ENCODE assay signal across 6 cellular contexts in genomic region chr19:6400062-6400944, GRCh38. TPM values are rescaled to one million over a fixed set of nuclear protein-coding genes. Genes with fewer than 3 reads are reported as not detected.
DNase-seq lines count a peak whose midpoint lies in the region; ATAC-seq, FAIRE-seq and TF ChIP-seq lines count a peak whose summit lies in the region.
"Not testable (repeated sequence)": the region's sequence is repeated elsewhere in the genome, so short reads cannot be mapped to it uniquely, and the experiment has no call there.
"Had no signal": no experiment of that assay in that cellular context is flagged by ENCODE, and none has a peak within 500 bp of the region (broad histone marks: within the 10 kb centered on the region; RNA-seq: fewer than 3 reads in every experiment).

No MANE protein-coding gene starts in this region.

- H3K4me1 ChIP-seq in Caco-2 (peaks cover 27% of the 10 kb centered on the region), K562 (replicated peaks in 1 of 2; ENCODE audit: control insufficient read depth in 2 of 2, insufficient read depth in 2 of 2, low read length in 2 of 2) (peaks cover 0 to 13% of the 10 kb centered on the region in 2 experiments; a peak in 3 of 5 replicates)
- H3K4me1 ChIP-seq in Karpas-422 (ENCODE audit: low read length); neural progenitor cell: not testable (repeated sequence)

- BruUV-seq in Caco-2 (replicated peaks; lab: Mats Ljungman, UMichigan); K562 (replicated peaks; lab: Mats Ljungman, UMichigan): not testable (repeated sequence)

- peak overlapping the region; percentile 10 for H3K27ac Mint-ChIP-seq in Caco-2 (ENCODE audit: unreplicated experiment)
- H3K27ac Mint-ChIP-seq in neural progenitor cell, result peak overlapping the region; percentile 98

- H3K27me3 ChIP-seq in Caco-2 (replicated peaks; ENCODE audit: control insufficient read depth, insufficient read depth, low read length); Karpas-422 (ENCODE audit: low read length); K562 (ENCODE audit: control insufficient read depth in 2 of 2, insufficient read depth in 2 of 2, low read length in 2 of 2); neural progenitor cell: not testable (repeated sequence)

- DNase-seq in Caco-2; K562 (ENCODE audit: extremely low read depth in 1 of 4, low spot score in 3 of 4); neural progenitor cell (ENCODE audit: low spot score): not testable (repeated sequence)
- DNase-seq in Karpas-422 (peak; percentile 41), Right ventricle myocardium inferior (ENCODE audit: missing footprints) (peak; percentile 15)

- CTCF ChIA-PET in Caco-2 (lab: Charles Lee); K562 (lab: Yijun Ruan, JAX; ENCODE audit: low intra/inter-chr PET ratio): not testable (repeated sequence)

- H3K4me1 Mint-ChIP-seq in Caco-2 (ENCODE audit: low read depth, unreplicated experiment), result not testable (repeated sequence)
- H3K4me1 Mint-ChIP-seq in neural progenitor cell, result peaks cover 20% of the 10 kb centered on the region

- POLR2A ChIA-PET in Caco-2 (lab: Charles Lee), result not testable (repeated sequence)
- POLR2A ChIA-PET in K562 (lab: Yijun Ruan, JAX), result interaction anchor here (1.0 kb wide), 1 partner anchor 24 kb away, joined by 3 read pairs; the partner anchor contains the start of gene KHSRP

- H3K9ac ChIP-seq in Karpas-422 (ENCODE audit: low read length); neural progenitor cell: not testable (repeated sequence)
- H3K9ac ChIP-seq in K562 (ENCODE audit: insufficient read depth in 1 of 2, low read depth in 2 of 2, low read length in 2 of 2), result peak overlapping the region in 1 of 2 experiments; percentile 50; a peak in 1 of 4 replicates

- not testable (repeated sequence) for H3K36me3 Mint-ChIP-seq in Caco-2 (ENCODE audit: insufficient read depth, unreplicated experiment); neural progenitor cell

- H2AFZ ChIP-seq in Karpas-422 (ENCODE audit: low read length); K562 (ENCODE audit: low read depth, low read length); neural progenitor cell (replicated peaks): not testable (repeated sequence)

- H3K36me3 ChIP-seq in Caco-2 (ENCODE audit: control insufficient read depth, insufficient read depth, low read length); Karpas-422 (ENCODE audit: insufficient read depth, low read length); K562 (ENCODE audit: control insufficient read depth, insufficient read depth, low read length); neural progenitor cell: not testable (repeated sequence)

- not testable (repeated sequence) for H3K9me3 Mint-ChIP-seq in Caco-2 (ENCODE audit: unreplicated experiment); neural progenitor cell

- H3K27ac ChIP-seq in Karpas-422 (ENCODE audit: low read length); K562 (ENCODE audit: extremely low read depth, low read depth, low read length); neural progenitor cell: not testable (repeated sequence)

- not testable (repeated sequence) for TF ChIP-seq RAD21 in K562 (CRISPR knock-in tag; conservative IDR thresholded peaks at IDR 0.05 in 1 of 2, IDR thresholded peaks at IDR 0.05 in 1 of 2)

- H3K79me2 ChIP-seq in Karpas-422 (ENCODE audit: low read length); K562 (ENCODE audit: control insufficient read depth, insufficient read depth, low read length); neural progenitor cell (ENCODE audit: low read depth): not testable (repeated sequence)

- H3K9me1 ChIP-seq in K562 (ENCODE audit: control insufficient read depth, insufficient read depth, low read length), result not testable (repeated sequence)

- in situ Hi-C loops in K562 (cut with MboI), result not testable (repeated sequence)

- H3K9me3 ChIP-seq in Caco-2; Karpas-422 (ENCODE audit: low read length); K562 (replicated peaks; ENCODE audit: control insufficient read depth, insufficient read depth, low read depth, low read length); neural progenitor cell (ENCODE audit: low read depth): not testable (repeated sequence)

- not testable (repeated sequence) for FAIRE-seq in K562 (lab: Jason Lieb, UNC)

- intact Hi-C loops in Caco-2 (cut with micrococcal nuclease; ENCODE audit: unreplicated experiment); K562 (cut with micrococcal nuclease); Right ventricle myocardium inferior (cut with DNase I): not testable (repeated sequence)

- H3K27me3 Mint-ChIP-seq in Caco-2 (ENCODE audit: insufficient read depth, unreplicated experiment); neural progenitor cell (ENCODE audit: insufficient read depth, low read depth): not testable (repeated sequence)

- not testable (repeated sequence) for TF ChIP-seq EP300 in K562 (IDR thresholded peaks at IDR 0.05; ENCODE audit: low read length)

- not testable (repeated sequence) for H3F3A ChIP-seq in neural progenitor cell (ENCODE audit: low read depth)

- 57% methylated on average over 18 of the region's 23 CpGs for WGBS in K562 (ENCODE audit: insufficient coverage, low coverage, missing lambda C conversion rate)

- peak overlapping the region; percentile 29 for H3K4me3 Mint-ChIP-seq in Caco-2 (ENCODE audit: unreplicated experiment)
- not testable (repeated sequence) for H3K4me3 Mint-ChIP-seq in neural progenitor cell

- not testable (repeated sequence) for H3K4me2 ChIP-seq in Karpas-422 (ENCODE audit: low read depth, low read length, poor library complexity, severe bottlenecking); K562 (ENCODE audit: insufficient read depth, low read length); neural progenitor cell

- ATAC-seq in K562, result peak; percentile 26; the same call in 1 of the 3 replicates
- not testable (repeated sequence) for ATAC-seq in Right ventricle myocardium inferior

- H4K20me1 ChIP-seq in Karpas-422 (ENCODE audit: insufficient read depth, low read depth, low read length); K562 (replicated peaks; ENCODE audit: control insufficient read depth, insufficient read depth, low read length); neural progenitor cell (ENCODE audit: low read depth): not testable (repeated sequence)

- TF ChIP-seq CTCF in Caco-2 (IDR thresholded peaks at IDR 0.05; ENCODE audit: insufficient read depth in 1 of 2, low read depth in 1 of 2, low read length in 1 of 2, severe bottlenecking in 1 of 2, unreplicated experiment in 1 of 2); K562 (IDR thresholded peaks at IDR 0.05 in 2 of 3, conservative IDR thresholded peaks at IDR 0.05 in 1 of 3; ENCODE audit: insufficient read depth in 2 of 3, low read depth in 1 of 3, low read length in 3 of 3); neural progenitor cell (IDR thresholded peaks at IDR 0.05): not testable (repeated sequence)

- not testable (repeated sequence) for H3K4me3 ChIP-seq in Caco-2 (ENCODE audit: low read depth, low read length); Karpas-422 (ENCODE audit: low read length); K562; neural progenitor cell

- H3K9me2 ChIP-seq in Karpas-422 (replicated peaks; ENCODE audit: insufficient read depth, low read length), result not testable (repeated sequence)

- not testable (repeated sequence) for TF ChIP-seq POLR2A in K562 (conservative IDR thresholded peaks at IDR 0.05)

RNA-seq across cellular contexts. Expression of gene GTF2F1, which starts 7.3 kb away (rescaled TPM):
- 66.6 and 77.4 TPM in 2 replicates for total RNA-seq in Caco-2 (2022)
- 18.2 and 35.4 TPM in 2 replicates for total RNA-seq in Karpas-422 (2014; rRNA removed; shearing (Covaris generic); ENCODE audit: low replicate concordance)
- total RNA-seq in K562 (2011; cell fraction: chromatin; rRNA removed; ENCODE audit: low replicate concordance), result 19.4 and 44.5 TPM in 2 replicates
- total RNA-seq in K562 (2011; cell fraction: nucleolus; rRNA removed), result 26.5 and 29.9 TPM in 2 replicates
- total RNA-seq in K562 (2011; cell fraction: nucleoplasm; rRNA removed), result 20.7 and 21.6 TPM in 2 replicates
- 75.4 and 81.6 TPM in 2 replicates for total RNA-seq in K562 (2014; rRNA removed)
- 30.3 TPM in 2 replicates for total RNA-seq in K562 (2014; rRNA removed; fragmentation: Illumina TruSeq; extraction: Trizol)
- 73.5 and 79.1 TPM in 2 replicates for total RNA-seq in K562 (2015; rRNA removed; fragmentation: Illumina TruSeq; extraction: Trizol)
- total RNA-seq in K562 (2021), result 58.9 and 71.7 TPM in 2 replicates
- 34.9 and 47.9 TPM in 2 replicates for polyA plus RNA-seq in K562 (2011; rRNA removed)
- 52.9 and 70.5 TPM in 2 replicates for polyA plus RNA-seq in K562 (2011; cell fraction: cytosol; rRNA removed)
- polyA plus RNA-seq in K562 (2011; cell fraction: nucleus; rRNA removed), result 25.6 and 38.6 TPM in 2 replicates
- polyA plus RNA-seq in K562 (2012), result 74.1 and 80.2 TPM in 2 replicates
- polyA plus RNA-seq in K562 (2014; fragmentation: Illumina TruSeq; extraction: Trizol), result 68.4 and 85.9 TPM in 2 replicates
- 1 to 10 TPM; 4.7 to 6.3 TPM for polyA plus RNA-seq in K562 (2014; fragmentation: Nextera tagmentation; extraction: Ambion mirVana)
- 66.0 and 68.7 TPM in 2 replicates for polyA plus RNA-seq in K562 (2014; rRNA removed)
- polyA minus RNA-seq in K562 (2011; rRNA and poly(A)+ RNA removed), result 28.2 and 53.2 TPM in 2 replicates
- polyA minus RNA-seq in K562 (2011; cell fraction: cytosol; rRNA and poly(A)+ RNA removed), result 37.8 and 49.9 TPM in 2 replicates
- 8.5 and 12.0 TPM in 2 replicates for polyA minus RNA-seq in K562 (2011; cell fraction: nucleus; rRNA and poly(A)+ RNA removed)
- 29.6 TPM for total RNA-seq in Right ventricle myocardium inferior
- total RNA-seq in neural progenitor cell (ENCODE audit: low replicate concordance), result 36.9 and 46.9 TPM in 2 replicates

RNA-seq across cellular contexts. Expression of gene KHSRP, which starts 24.3 kb away (rescaled TPM):
- total RNA-seq in Caco-2 (2022), result 589 and 610 TPM in 2 replicates
- total RNA-seq in Karpas-422 (2014; rRNA removed; shearing (Covaris generic); ENCODE audit: low replicate concordance), result 94.5 and 217 TPM in 2 replicates
- 186 and 376 TPM in 2 replicates for total RNA-seq in K562 (2011; cell fraction: chromatin; rRNA removed; ENCODE audit: low replicate concordance)
- total RNA-seq in K562 (2011; cell fraction: nucleolus; rRNA removed), result 235 and 244 TPM in 2 replicates
- 196 TPM in 2 replicates for total RNA-seq in K562 (2011; cell fraction: nucleoplasm; rRNA removed)
- total RNA-seq in K562 (2014; rRNA removed), result 183 and 227 TPM in 2 replicates
- total RNA-seq in K562 (2014; rRNA removed; fragmentation: Illumina TruSeq; extraction: Trizol), result 94.5 and 97.2 TPM in 2 replicates
- total RNA-seq in K562 (2015; rRNA removed; fragmentation: Illumina TruSeq; extraction: Trizol), result 139 and 150 TPM in 2 replicates
- 519 and 564 TPM in 2 replicates for total RNA-seq in K562 (2021)
- polyA plus RNA-seq in K562 (2011; rRNA removed), result 93.1 and 118 TPM in 2 replicates
- 82.9 and 159 TPM in 2 replicates for polyA plus RNA-seq in K562 (2011; cell fraction: cytosol; rRNA removed)
- 172 and 201 TPM in 2 replicates for polyA plus RNA-seq in K562 (2011; cell fraction: nucleus; rRNA removed)
- 307 and 455 TPM in 2 replicates for polyA plus RNA-seq in K562 (2012)
- polyA plus RNA-seq in K562 (2014; fragmentation: Illumina TruSeq; extraction: Trizol), result 215 and 288 TPM in 2 replicates
- polyA plus RNA-seq in K562 (2014; fragmentation: Nextera tagmentation; extraction: Ambion mirVana), result 1 to 10 TPM; 4.2 to 5.7 TPM
- polyA plus RNA-seq in K562 (2014; rRNA removed), result 313 and 329 TPM in 2 replicates
- polyA minus RNA-seq in K562 (2011; rRNA and poly(A)+ RNA removed), result 136 and 150 TPM in 2 replicates
- 200 and 285 TPM in 2 replicates for polyA minus RNA-seq in K562 (2011; cell fraction: cytosol; rRNA and poly(A)+ RNA removed)
- 88.2 and 125 TPM in 2 replicates for polyA minus RNA-seq in K562 (2011; cell fraction: nucleus; rRNA and poly(A)+ RNA removed)
- 87.9 TPM for total RNA-seq in Right ventricle myocardium inferior
- total RNA-seq in neural progenitor cell (ENCODE audit: low replicate concordance), result 136 and 283 TPM in 2 replicates

RNA-seq across cellular contexts. Expression of gene PSPN, which starts 24.6 kb away (rescaled TPM):
- 2.9 and 3.4 TPM in 2 replicates for total RNA-seq in Caco-2 (2022)
- 0.76 and 1.0 TPM in 2 replicates for total RNA-seq in Karpas-422 (2014; rRNA removed; shearing (Covaris generic); ENCODE audit: low replicate concordance)
- total RNA-seq in K562 (2011; cell fraction: chromatin; rRNA removed; ENCODE audit: low replicate concordance), result 2.1 and 5.7 TPM in 2 replicates
- 2.4 and 2.7 TPM in 2 replicates for total RNA-seq in K562 (2011; cell fraction: nucleolus; rRNA removed)
- 2.9 and 4.5 TPM in 2 replicates for total RNA-seq in K562 (2011; cell fraction: nucleoplasm; rRNA removed)
- 0.78 and 0.82 TPM in 2 replicates for total RNA-seq in K562 (2014; rRNA removed)
- 0.45 and 0.58 TPM in 2 replicates for total RNA-seq in K562 (2014; rRNA removed; fragmentation: Illumina TruSeq; extraction: Trizol)
- 0.83 and 0.87 TPM in 2 replicates for total RNA-seq in K562 (2015; rRNA removed; fragmentation: Illumina TruSeq; extraction: Trizol)
- total RNA-seq in K562 (2021), result 1.1 TPM in 2 replicates
- polyA plus RNA-seq in K562 (2011; rRNA removed), result 0.25 and 0.32 TPM in 2 replicates
- 0.58 and 0.88 TPM in 2 replicates for polyA plus RNA-seq in K562 (2011; cell fraction: cytosol; rRNA removed)
- polyA plus RNA-seq in K562 (2011; cell fraction: nucleus; rRNA removed), result 0.72 and 1.00 TPM in 2 replicates
- polyA plus RNA-seq in K562 (2012), result 0.47 and 0.86 TPM in 2 replicates
- 0.55 and 0.58 TPM in 2 replicates for polyA plus RNA-seq in K562 (2014; fragmentation: Illumina TruSeq; extraction: Trizol)
- under 1 TPM; 0.21 to 0.29 TPM for polyA plus RNA-seq in K562 (2014; fragmentation: Nextera tagmentation; extraction: Ambion mirVana)
- 0.28 and 0.40 TPM in 2 replicates for polyA plus RNA-seq in K562 (2014; rRNA removed)
- polyA minus RNA-seq in K562 (2011; rRNA and poly(A)+ RNA removed), result 0.39 and 0.56 TPM in 2 replicates
- 1.1 and 2.7 TPM in 2 replicates for polyA minus RNA-seq in K562 (2011; cell fraction: cytosol; rRNA and poly(A)+ RNA removed)
- polyA minus RNA-seq in K562 (2011; cell fraction: nucleus; rRNA and poly(A)+ RNA removed), result 0.67 and 0.81 TPM in 2 replicates
- total RNA-seq in Right ventricle myocardium inferior, result 1.1 TPM
- total RNA-seq in neural progenitor cell (ENCODE audit: low replicate concordance), result 0.92 and 2.7 TPM in 2 replicates

RNA-seq across cellular contexts. Expression of gene ALKBH7, which starts 27.7 kb away (rescaled TPM):
- total RNA-seq in Caco-2 (2022) (55.5 and 70.0 TPM in 2 replicates), K562 (2014; rRNA removed) (65.7 and 88.6 TPM in 2 replicates), K562 (2014; rRNA removed; fragmentation: Illumina TruSeq; extraction: Trizol) (2.3 and 4.4 TPM in 2 replicates), K562 (2015; rRNA removed; fragmentation: Illumina TruSeq; extraction: Trizol) (24.6 and 29.8 TPM in 2 replicates), K562 (2021) (94.8 and 110 TPM in 2 replicates), Right ventricle myocardium inferior (134 TPM), neural progenitor cell (ENCODE audit: low replicate concordance) (19.7 and 94.7 TPM in 2 replicates)
- 94.7 and 95.7 TPM in 2 replicates for total RNA-seq in Karpas-422 (2014; rRNA removed; shearing (Covaris generic); ENCODE audit: low replicate concordance)
- 1.1 and 3.1 TPM in 2 replicates for total RNA-seq in K562 (2011; cell fraction: chromatin; rRNA removed; ENCODE audit: low replicate concordance)
- 6.2 and 11.8 TPM in 2 replicates for total RNA-seq in K562 (2011; cell fraction: nucleolus; rRNA removed)
- 4.8 and 7.3 TPM in 2 replicates for total RNA-seq in K562 (2011; cell fraction: nucleoplasm; rRNA removed)
- polyA plus RNA-seq in K562 (2011; rRNA removed) (17.6 and 35.4 TPM in 2 replicates), K562 (2014; fragmentation: Illumina TruSeq; extraction: Trizol) (9.5 and 24.2 TPM in 2 replicates), K562 (2014; fragmentation: Nextera tagmentation; extraction: Ambion mirVana) (1 to 10 TPM in 1 of 2 experiments, under 1 TPM in 1; 0.69 to 2.8 TPM), K562 (2014; rRNA removed) (67.6 and 68.8 TPM in 2 replicates)
- 51.4 and 114 TPM in 2 replicates for polyA plus RNA-seq in K562 (2011; cell fraction: cytosol; rRNA removed)
- 18.5 and 23.2 TPM in 2 replicates for polyA plus RNA-seq in K562 (2011; cell fraction: nucleus; rRNA removed)
- 48.8 and 149 TPM in 2 replicates for polyA plus RNA-seq in K562 (2012)
- 2.5 and 2.9 TPM in 2 replicates for polyA minus RNA-seq in K562 (2011; rRNA and poly(A)+ RNA removed)
- 11.5 and 20.7 TPM in 2 replicates for polyA minus RNA-seq in K562 (2011; cell fraction: cytosol; rRNA and poly(A)+ RNA removed)
- polyA minus RNA-seq in K562 (2011; cell fraction: nucleus; rRNA and poly(A)+ RNA removed), result 3.8 and 5.2 TPM in 2 replicates

RNA-seq across cellular contexts. Expression of gene SLC25A41, which starts 33.3 kb away (rescaled TPM):
- 0.23 TPM in 1 of 2 replicates, not detected in the other for total RNA-seq in Caco-2 (2022)
- total RNA-seq in Karpas-422 (2014; rRNA removed; shearing (Covaris generic); ENCODE audit: low replicate concordance), result 1.4 TPM in 1 of 2 replicates, not detected in the other
- total RNA-seq in K562 (2011; cell fraction: chromatin; rRNA removed; ENCODE audit: low replicate concordance), result 1.6 and 2.4 TPM in 2 replicates
- total RNA-seq in K562 (2011; cell fraction: nucleolus; rRNA removed), result 1.4 and 1.8 TPM in 2 replicates
- 1.9 and 2.8 TPM in 2 replicates for total RNA-seq in K562 (2011; cell fraction: nucleoplasm; rRNA removed)
- total RNA-seq in K562 (2014; rRNA removed), result 0.94 and 1.00 TPM in 2 replicates
- 1.1 and 1.6 TPM in 2 replicates for total RNA-seq in K562 (2014; rRNA removed; fragmentation: Illumina TruSeq; extraction: Trizol)
- 1.2 and 1.6 TPM in 2 replicates for total RNA-seq in K562 (2015; rRNA removed; fragmentation: Illumina TruSeq; extraction: Trizol)
- total RNA-seq in K562 (2021), result 4.2 and 4.6 TPM in 2 replicates
- 3.3 and 6.5 TPM in 2 replicates for polyA plus RNA-seq in K562 (2011; rRNA removed)
- polyA plus RNA-seq in K562 (2011; cell fraction: cytosol; rRNA removed), result 6.1 and 6.3 TPM in 2 replicates
- polyA plus RNA-seq in K562 (2011; cell fraction: nucleus; rRNA removed), result 3.6 and 4.5 TPM in 2 replicates
- 3.6 TPM in 2 replicates for polyA plus RNA-seq in K562 (2012)
- 2.0 and 4.7 TPM in 2 replicates for polyA plus RNA-seq in K562 (2014; fragmentation: Illumina TruSeq; extraction: Trizol)
- polyA plus RNA-seq in K562 (2014; fragmentation: Nextera tagmentation; extraction: Ambion mirVana), result under 1 TPM; 0.08 to 0.24 TPM
- polyA plus RNA-seq in K562 (2014; rRNA removed), result 4.0 and 6.7 TPM in 2 replicates
- polyA minus RNA-seq in K562 (2011; rRNA and poly(A)+ RNA removed), result 0.54 and 0.77 TPM in 2 replicates
- 0.76 and 2.5 TPM in 2 replicates for polyA minus RNA-seq in K562 (2011; cell fraction: cytosol; rRNA and poly(A)+ RNA removed)
- 0.27 and 0.67 TPM in 2 replicates for polyA minus RNA-seq in K562 (2011; cell fraction: nucleus; rRNA and poly(A)+ RNA removed)
- total RNA-seq in Right ventricle myocardium inferior, result 0.16 TPM
- total RNA-seq in neural progenitor cell (ENCODE audit: low replicate concordance), result 0.46 TPM in 1 of 2 replicates, not detected in the other
- total RNA-seq: CD4-positive, alpha-beta memory T cell had no signal
- polyA plus RNA-seq: CD4-positive, alpha-beta memory T cell had no signal
